In genomic region chr14:71235865-71236264, GRCh38 we compare ENCODE assay signal across 12 cellular contexts.
A peak's percentile ranks its signal among the peaks of the same experiment; 100 is the strongest.
DNase-seq lines count a peak whose midpoint lies in the region; TF ChIP-seq lines count a peak whose summit lies in the region.
"Had no signal": no experiment of that assay in that cellular context is flagged by ENCODE, and none has a peak within 500 bp of the region (broad histone marks: within the 10 kb centered on the region; RNA-seq: fewer than 3 reads in every experiment).

No MANE protein-coding gene starts in this region.

- H3K27ac ChIP-seq in esophagus squamous epithelium (peak overlapping the region in 3 of 4 donors; percentile 52 to 57 (median 55)), neural progenitor cell (peak overlapping the region; percentile 83)

- H3K4me2 ChIP-seq in neural progenitor cell: peak overlapping the region; percentile 60

- no peaks in the 10 kb centered on the region for H3K27me3 ChIP-seq in esophagus squamous epithelium
- H3K27me3 ChIP-seq in neural progenitor cell: no peaks in the 10 kb centered on the region

- H3K9me3 Mint-ChIP-seq in neural progenitor cell: peaks cover 3% of the 10 kb centered on the region
- H3K9me3 Mint-ChIP-seq: activated T-cell treated with anti-CD3 and anti-CD28 coated beads, Interleukin-2, amount 50 U/mL, for 4 hours had no signal

- H3K9ac ChIP-seq in neural progenitor cell: no peak overlapping the region

- H3K4me3 ChIP-seq in esophagus squamous epithelium (peak overlapping the region in 1 of 4 donors; percentile 26), neural progenitor cell (no peak overlapping the region)

- TF ChIP-seq CTCF in esophagus squamous epithelium (IDR thresholded peaks at IDR 0.05) (no peak), neural progenitor cell (IDR thresholded peaks at IDR 0.05) (no peak)

- intact Hi-C loops in esophagus squamous epithelium (cut with DNase I): no loop called here

- peaks cover 0 to 25% (median 8%) of the 10 kb centered on the region in 3 donors for H3K4me1 ChIP-seq in esophagus squamous epithelium
- H3K4me1 ChIP-seq in neural progenitor cell: peaks cover 29% of the 10 kb centered on the region

- 38 to 49% methylated on average over 4 to 6 of the region's 6 CpGs for WGBS in esophagus squamous epithelium, 2 donors

- H4K20me1 ChIP-seq in neural progenitor cell (ENCODE audit: low read depth): no peaks in the 10 kb centered on the region

- TF ChIP-seq POLR2A in esophagus squamous epithelium (IDR thresholded peaks at IDR 0.05): no peak

- peaks cover 16% of the 10 kb centered on the region for H3K4me1 Mint-ChIP-seq in neural progenitor cell

- H3K36me3 Mint-ChIP-seq in neural progenitor cell: no peaks in the 10 kb centered on the region

- no peaks in the 10 kb centered on the region for H3K36me3 ChIP-seq in esophagus squamous epithelium
- H3K36me3 ChIP-seq in neural progenitor cell: no peaks in the 10 kb centered on the region

- no peak overlapping the region for H2AFZ ChIP-seq in neural progenitor cell (replicated peaks)

- DNase-seq in Ammon's horn (ENCODE audit: low spot score) (peak; percentile 88), NCI-H1436 (lab: John Stamatoyannopoulos, UW) (peak; percentile 65), esophagus squamous epithelium (lab: John Stamatoyannopoulos, UW) (no peak), neural progenitor cell (ENCODE audit: low spot score) (peak; percentile 87), NCI-H2029 (lab: John Stamatoyannopoulos, UW) (no peak), DMS114 treated with DMSO at 0.1 percent for 48 hours (lab: John Stamatoyannopoulos, UW; ENCODE audit: unreplicated experiment) (no peak), NCI-H524 treated with DMSO at 0.1 percent for 48 hours (lab: John Stamatoyannopoulos, UW) (no peak)
- DNase-seq in activated naive CD4-positive, alpha-beta T cell treated with anti-CD3 and anti-CD28 coated beads, Interleukin-2, amount 50 U/mL, for 16 hours: no peak
- DNase-seq: activated T-cell treated with anti-CD3 and anti-CD28 coated beads, Interleukin-2, amount 50 U/mL, for 4 hours; DND-41; effector CD4-positive, alpha-beta T cell; NCI-H1930 had no signal

- peaks cover 27% of the 10 kb centered on the region for H3F3A ChIP-seq in neural progenitor cell (ENCODE audit: low read depth)

- H3K27me3 Mint-ChIP-seq in neural progenitor cell (ENCODE audit: insufficient read depth, low read depth): no peaks in the 10 kb centered on the region

- no peak overlapping the region for H3K27ac Mint-ChIP-seq in neural progenitor cell

- H3K9me3 ChIP-seq in esophagus squamous epithelium: no peaks in the 10 kb centered on the region
- no peaks in the 10 kb centered on the region for H3K9me3 ChIP-seq in neural progenitor cell (ENCODE audit: low read depth)

- H3K79me2 ChIP-seq in neural progenitor cell (ENCODE audit: low read depth): no peaks in the 10 kb centered on the region

- H3K4me3 Mint-ChIP-seq in neural progenitor cell: no peak overlapping the region
- H3K4me3 Mint-ChIP-seq: activated T-cell treated with anti-CD3 and anti-CD28 coated beads, Interleukin-2, amount 50 U/mL, for 4 hours had no signal

Comparison
In these comparisons a context has a peak if more than half of its experiments do, and no peak if none do; other contexts are left out.
1. DNase-seq: peak in Ammon's horn (single experiment), NCI-H1436 (single experiment) and neural progenitor cell (single experiment); none in esophagus squamous epithelium (single experiment), NCI-H2029 (single experiment), DMS114 treated with DMSO at 0.1 percent for 48 hours (single experiment), activated naive CD4-positive, alpha-beta T cell treated with anti-CD3 and anti-CD28 coated beads, Interleukin-2, amount 50 U/mL, for 16 hours (single experiment) and NCI-H524 treated with DMSO at 0.1 percent for 48 hours (single experiment).